8 cellular contexts compared by ENCODE assay signal in the genomic region with DNA sequence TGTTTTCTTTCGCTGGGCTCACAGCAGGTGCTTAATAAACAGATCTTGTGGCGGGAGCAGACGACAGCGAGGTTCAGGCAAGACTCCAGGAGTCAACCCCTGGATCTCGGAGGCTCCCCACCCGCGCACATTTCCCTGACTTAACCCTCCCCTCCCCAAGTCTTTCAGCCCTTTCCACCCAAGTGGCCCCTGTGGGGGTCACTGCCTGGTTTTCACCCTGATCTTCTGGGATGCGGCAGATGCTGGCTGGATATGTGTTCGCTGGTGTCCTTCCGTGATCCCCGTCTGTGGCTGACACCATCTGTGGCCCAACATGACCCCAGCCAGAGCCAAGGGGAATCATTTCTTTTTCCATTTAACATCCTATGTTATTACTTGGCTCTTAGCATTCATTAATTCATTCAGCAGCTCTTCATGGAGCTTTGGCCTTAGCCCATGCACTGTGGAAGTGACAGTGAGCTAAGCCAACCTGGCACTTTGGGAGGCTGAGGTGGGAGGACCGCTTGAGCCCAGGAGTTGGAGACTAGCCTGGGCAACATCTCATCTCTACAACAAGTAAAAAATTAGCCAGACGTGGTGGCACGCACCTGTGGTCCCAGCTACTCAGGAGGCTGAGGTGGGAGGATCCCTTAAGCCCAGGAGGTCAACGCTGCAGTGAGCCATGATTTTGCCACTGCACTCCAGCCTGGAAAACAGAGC. TPM values are rescaled to one million over a fixed set of nuclear protein-coding genes. Genes with fewer than 3 reads are reported as not detected.
A peak's percentile ranks its signal among the peaks of the same experiment; 100 is the strongest.
DNase-seq lines count a peak whose midpoint lies in the region; ATAC-seq, FAIRE-seq and TF ChIP-seq lines count a peak whose summit lies in the region.
"Not testable (repeated sequence)": the region's sequence is repeated elsewhere in the genome, so short reads cannot be mapped to it uniquely, and the experiment has no call there.

No MANE protein-coding gene starts in this region.

- not testable (repeated sequence) for TF ChIP-seq POLR2A in A549 (IDR thresholded peaks at IDR 0.05; ENCODE audit: low read length)

- H3K27ac Mint-ChIP-seq in activated CD4-positive, alpha-beta memory T cell treated with anti-CD3 and anti-CD28 coated beads for 36 hours = peak overlapping the region; percentile 82
- peak overlapping the region; percentile 80 for H3K27ac Mint-ChIP-seq in MCF 10A (ENCODE audit: low read depth, unreplicated experiment)

- H4K20me1 ChIP-seq in smooth muscle cell (ENCODE audit: low read depth) = not testable (repeated sequence)

- TF ChIP-seq EP300 in A549 (IDR thresholded peaks at IDR 0.05) = not testable (repeated sequence)

- H3K9me3 ChIP-seq in A549; muscle layer of duodenum (ENCODE audit: control insufficient read depth in 1 of 2, low read length in 2 of 2); smooth muscle cell (replicated peaks; ENCODE audit: low read depth): not testable (repeated sequence)

- H3K4me1 Mint-ChIP-seq in activated CD4-positive, alpha-beta memory T cell treated with anti-CD3 and anti-CD28 coated beads for 36 hours (ENCODE audit: low read depth) = peaks cover 21% of the 10 kb centered on the region
- H3K4me1 Mint-ChIP-seq in MCF 10A (ENCODE audit: insufficient read depth, unreplicated experiment) = peaks cover 13% of the 10 kb centered on the region

- H3F3A ChIP-seq in smooth muscle cell (ENCODE audit: low read depth) = not testable (repeated sequence)

- H3K4me3 Mint-ChIP-seq in activated CD4-positive, alpha-beta memory T cell treated with anti-CD3 and anti-CD28 coated beads for 36 hours = peak overlapping the region; percentile 88
- peak overlapping the region; percentile 77 for H3K4me3 Mint-ChIP-seq in MCF 10A (ENCODE audit: unreplicated experiment)

- WGBS in A549 (ENCODE audit: missing lambda C conversion rate) = 76% methylated on average over 15 of the region's 15 CpGs
- 60% methylated on average over 15 of the region's 15 CpGs for WGBS in smooth muscle cell (ENCODE audit: low lambda C conversion rate)

- BruUV-seq in MCF 10A (replicated peaks; lab: Mats Ljungman, UMichigan) = TSS peak; percentile 33

- H3K36me3 Mint-ChIP-seq in activated CD4-positive, alpha-beta memory T cell treated with anti-CD3 and anti-CD28 coated beads for 36 hours; MCF 10A (ENCODE audit: insufficient read depth, unreplicated experiment): not testable (repeated sequence)

- intact Hi-C loops in activated CD4-positive, alpha-beta memory T cell treated with anti-CD3 and anti-CD28 coated beads for 36 hours (cut with micrococcal nuclease) = not testable (repeated sequence)
- intact Hi-C loops in MCF 10A (cut with micrococcal nuclease) = loop anchor here (5.0 kb wide), 1 partner anchor 132 kb away; no protein-coding TSS in a partner anchor

- not testable (repeated sequence) for TF ChIP-seq RAD21 in A549 (conservative IDR thresholded peaks at IDR 0.05 in 1 of 2, IDR thresholded peaks at IDR 0.05 in 1 of 2)

- not testable (repeated sequence) for H3K27me3 Mint-ChIP-seq in activated CD4-positive, alpha-beta memory T cell treated with anti-CD3 and anti-CD28 coated beads for 36 hours; MCF 10A (ENCODE audit: insufficient read depth, unreplicated experiment)

- H3K4me1 ChIP-seq in A549; smooth muscle cell (ENCODE audit: low read depth): not testable (repeated sequence)
- H3K4me1 ChIP-seq in muscle layer of duodenum (ENCODE audit: control insufficient read depth in 1 of 2, insufficient read depth in 2 of 2, low read length in 2 of 2) = peaks cover 3 to 21% of the 10 kb centered on the region in 2 donors

- TF ChIP-seq CTCF in A549 (IDR thresholded peaks at IDR 0.05); GM10266 (IDR thresholded peaks at IDR 0.05; ENCODE audit: control insufficient read depth, insufficient read depth, low read depth, missing control alignments); MCF 10A (IDR thresholded peaks at IDR 0.05; ENCODE audit: unreplicated experiment); fibroblast of villous mesenchyme (IDR thresholded peaks at IDR 0.05; ENCODE audit: insufficient read depth, low read depth, low read length); smooth muscle cell (IDR thresholded peaks at IDR 0.05; ENCODE audit: borderline replicate concordance, insufficient read depth, poor library complexity, severe bottlenecking): not testable (repeated sequence)

- FAIRE-seq in A549 (lab: Jason Lieb, UNC) = not testable (repeated sequence)

- peak overlapping the region; percentile 80 to 97; a peak in 4 of 6 replicates for H3K27ac ChIP-seq in A549
- H3K27ac ChIP-seq in muscle layer of duodenum (ENCODE audit: low read length); smooth muscle cell (ENCODE audit: low read depth): not testable (repeated sequence)

- not testable (repeated sequence) for H3K36me3 ChIP-seq in muscle layer of duodenum (ENCODE audit: control insufficient read depth in 1 of 2, insufficient read depth in 2 of 2, low read length in 2 of 2); smooth muscle cell (ENCODE audit: low read depth)

- H3K9me3 Mint-ChIP-seq in activated CD4-positive, alpha-beta memory T cell treated with anti-CD3 and anti-CD28 coated beads for 36 hours; MCF 10A (ENCODE audit: unreplicated experiment): not testable (repeated sequence)

- not testable (repeated sequence) for H3K79me2 ChIP-seq in smooth muscle cell (ENCODE audit: low read depth)

- H3K4me2 ChIP-seq in A549 (peak overlapping the region; percentile 83), smooth muscle cell (peak overlapping the region; percentile 98)

- DNase-seq in A549 (ENCODE audit: low read depth in 1 of 2, low spot score in 1 of 2); activated CD4-positive, alpha-beta memory T cell treated with anti-CD3 and anti-CD28 coated beads for 36 hours; MCF 10A (ENCODE audit: unreplicated experiment); fibroblast of villous mesenchyme (ENCODE audit: low read depth); smooth muscle cell (lab: John Stamatoyannopoulos, UW; ENCODE audit: unreplicated experiment): not testable (repeated sequence)
- DNase-seq in GM10266 (ENCODE audit: extremely low spot score) = peak; percentile 50
- peak; percentile 44 for DNase-seq in NCI-H748 (lab: John Stamatoyannopoulos, UW; ENCODE audit: unreplicated experiment)

- POLR2A ChIA-PET in A549 (lab: Yijun Ruan, JAX) (interaction anchor here (0.7 kb wide), 1 partner anchor 20 kb away, joined by 4 read pairs; no protein-coding TSS in a partner anchor), MCF 10A (lab: Yijun Ruan, JAX) (interaction anchor here (0.6 to 3.0 kb wide), 5 partner anchors 9 to 299 kb away, joined by 3 to 24 read pairs (median 4); no protein-coding TSS in a partner anchor)
- POLR2A ChIA-PET in activated CD4-positive, alpha-beta memory T cell treated with anti-CD3 and anti-CD28 coated beads for 36 hours (lab: Charles Lee) = interaction anchor here (0.9 to 2.6 kb wide), 4 partner anchors 9 to 101 kb away, joined by 3 to 19 read pairs (median 4); no protein-coding TSS in a partner anchor

- H2AFZ ChIP-seq in smooth muscle cell (ENCODE audit: low read depth) = not testable (repeated sequence)

- not testable (repeated sequence) for H3K27me3 ChIP-seq in muscle layer of duodenum (ENCODE audit: low read depth, low read length); smooth muscle cell (ENCODE audit: low read depth)

- H3K4me3 ChIP-seq in A549 (peak overlapping the region; percentile 69; the same call in 2 of the 3 replicates), fibroblast of villous mesenchyme (ENCODE audit: low read depth, low read length) (peak overlapping the region; percentile 66), muscle layer of duodenum (ENCODE audit: low read depth in 1 of 2, low read length in 2 of 2) (peak overlapping the region; percentile 46 to 98), smooth muscle cell (peak overlapping the region; percentile 75)

- H3K9ac ChIP-seq in smooth muscle cell (ENCODE audit: low read depth) = not testable (repeated sequence)

- not testable (repeated sequence) for ATAC-seq in A549

- CTCF ChIA-PET in A549 (lab: Yijun Ruan, JAX) (interaction anchor here (1.0 to 1.4 kb wide), 3 partner anchors 37 to 131 kb away, joined by 3 to 6 read pairs (median 3); no protein-coding TSS in a partner anchor), MCF 10A (lab: Yijun Ruan, JAX) (interaction anchor here (0.6 to 1.1 kb wide), 5 partner anchors 10 to 294 kb away, joined by 3 to 8 read pairs (median 4); no protein-coding TSS in a partner anchor)
- CTCF ChIA-PET in activated CD4-positive, alpha-beta memory T cell treated with anti-CD3 and anti-CD28 coated beads for 36 hours (lab: Charles Lee) = interaction anchor here (0.6 to 0.7 kb wide), 3 partner anchors 11 to 204 kb away, joined by 3 to 4 read pairs (median 3); no protein-coding TSS in a partner anchor

RNA-seq across cellular contexts. Expression of a gene that starts 6.7 kb away (rescaled TPM):
- 4.4 TPM in 2 replicates for polyA plus RNA-seq in A549 (2011; rRNA removed)
- 13.2 TPM in 2 replicates for polyA plus RNA-seq in A549 (2012; cell fraction: cytosol; rRNA removed)
- polyA plus RNA-seq in A549 (2012; cell fraction: nucleus; rRNA removed) = 55.2 and 67.4 TPM in 2 replicates
- 6.8 to 11.8 TPM (median 10.6 TPM) in 3 replicates for polyA plus RNA-seq in A549 (2017; fragmentation: RNase III; extraction: RNeasy Plus Mini Kit Qiagen cat#74134 plus additional on column Dnase treatment)
- 4.7 and 7.1 TPM in 2 replicates for polyA minus RNA-seq in A549 (2011; rRNA and poly(A)+ RNA removed)
- 10 to 100 TPM; 15.9 to 18.7 TPM for total RNA-seq in activated CD4-positive, alpha-beta memory T cell treated with anti-CD3 and anti-CD28 coated beads for 36 hours
- 8.8 and 9.6 TPM in 2 replicates for total RNA-seq in MCF 10A (2022)
- total RNA-seq in fibroblast of villous mesenchyme = 13.8 and 22.2 TPM in 2 replicates
- 7.8 and 24.0 TPM in 2 replicates for total RNA-seq in smooth muscle cell
- 19.7 and 21.4 TPM in 2 replicates for polyA plus RNA-seq in smooth muscle cell

RNA-seq across cellular contexts. Expression of a gene that starts 19.3 kb away (rescaled TPM):
- 56.2 TPM in 1 of 2 replicates, not detected in the other for polyA plus RNA-seq in A549 (2011; rRNA removed)
- polyA plus RNA-seq in A549 (2012; cell fraction: cytosol; rRNA removed) = not detected in 2 replicates
- not detected in 2 replicates for polyA plus RNA-seq in A549 (2012; cell fraction: nucleus; rRNA removed)
- 6.5 to 8.5 TPM (median 6.6 TPM) in 3 replicates for polyA plus RNA-seq in A549 (2017; fragmentation: RNase III; extraction: RNeasy Plus Mini Kit Qiagen cat#74134 plus additional on column Dnase treatment)
- polyA minus RNA-seq in A549 (2011; rRNA and poly(A)+ RNA removed) = 38,453 and 40,699 TPM in 2 replicates
- 1,000 to 10,000 TPM; 1,390 to 1,409 TPM for total RNA-seq in activated CD4-positive, alpha-beta memory T cell treated with anti-CD3 and anti-CD28 coated beads for 36 hours
- total RNA-seq in MCF 10A (2022) = 1,539 and 1,606 TPM in 2 replicates
- under 0.01 TPM in 1 of 2 replicates, not detected in the other for total RNA-seq in fibroblast of villous mesenchyme
- under 0.01 TPM in 2 replicates for total RNA-seq in smooth muscle cell
- 4.2 and 6.4 TPM in 2 replicates for polyA plus RNA-seq in smooth muscle cell

Comparison
In these comparisons a context has a peak if more than half of its experiments do, and no peak if none do; other contexts are left out.
1. RNA of a gene that starts 19.3 kb away (total RNA-seq): 1,539 to 1,606 TPM in MCF 10A and 1,390 to 1,409 TPM in activated CD4-positive, alpha-beta memory T cell treated with anti-CD3 and anti-CD28 coated beads for 36 hours; under 0.01 TPM in fibroblast of villous mesenchyme and under 0.01 TPM in smooth muscle cell; every median in the first group is over 1,000 times any median in the second.
2. Peak in every context shown above with its lines, with median percentiles within 50 percentile points of each other: H3K4me3 ChIP-seq.